8 cellular contexts compared by ENCODE assay signal in the genomic region with DNA sequence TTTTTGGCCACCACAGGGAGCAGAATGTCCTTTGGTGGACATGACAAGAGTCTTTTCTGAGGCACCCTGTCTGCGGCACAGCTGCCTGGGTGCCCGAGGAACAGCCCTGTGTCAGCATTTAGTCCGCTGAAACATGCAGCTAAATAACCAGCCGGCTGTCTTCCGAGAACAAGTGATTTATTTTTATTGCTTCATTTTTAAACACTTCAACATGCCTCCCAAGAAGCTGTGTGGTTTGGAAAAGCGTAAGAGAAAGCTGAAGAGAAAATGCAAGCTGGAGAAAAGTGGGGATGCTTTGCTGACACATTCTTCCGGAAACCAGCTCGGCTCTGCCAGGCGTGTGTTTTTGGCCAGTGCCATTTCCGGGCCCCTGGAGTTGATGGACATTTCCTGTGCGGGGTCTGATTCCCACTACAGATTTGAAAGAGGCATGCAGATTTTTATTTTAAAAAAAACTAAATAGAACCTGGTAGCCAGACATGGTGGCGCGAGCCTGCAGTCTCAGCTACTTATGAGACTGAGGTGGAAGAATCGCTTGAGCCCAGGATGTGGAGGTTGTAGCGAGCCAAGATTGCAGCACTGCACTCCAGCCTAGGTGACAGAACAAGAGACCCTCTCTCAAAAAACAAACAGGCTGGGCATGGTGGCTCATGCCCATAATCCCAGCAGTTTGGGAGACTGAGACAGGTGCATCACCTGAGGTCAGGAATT.
A peak's percentile ranks its signal among the peaks of the same experiment; 100 is the strongest.
DNase-seq lines count a peak whose midpoint lies in the region; ATAC-seq, FAIRE-seq and TF ChIP-seq lines count a peak whose summit lies in the region.

No MANE protein-coding gene starts in this region.

- peak overlapping the region; percentile 81 to 84 for H3K4me3 Mint-ChIP-seq in stimulated activated naive CD8-positive, alpha-beta T cell treated with anti-CD3 and anti-CD28 coated beads, Interleukin-15, amount 100 ng/mL, for 72 hours
- no peak overlapping the region for H3K4me3 Mint-ChIP-seq in WTC11

- H3K9me3 Mint-ChIP-seq in stimulated activated naive CD8-positive, alpha-beta T cell treated with anti-CD3 and anti-CD28 coated beads, Interleukin-15, amount 100 ng/mL, for 72 hours, result peaks cover 4 to 15% of the 10 kb centered on the region in 2 donors
- 0 out of 2 replicates have a peak, but pooled peaks cover 3% of the 10 kb centered on the region for H3K9me3 Mint-ChIP-seq in WTC11

- peaks cover 7% of the 10 kb centered on the region for H3K27me3 Mint-ChIP-seq in stimulated activated naive CD8-positive, alpha-beta T cell treated with anti-CD3 and anti-CD28 coated beads, Interleukin-15, amount 100 ng/mL, for 72 hours
- no peaks in the 10 kb centered on the region for H3K27me3 Mint-ChIP-seq in WTC11 (ENCODE audit: low read depth)

- FAIRE-seq in kidney (lab: Jason Lieb, UNC), result no peak

- intact Hi-C loops in kidney (cut with DNase I), result no loop called here

- peaks cover 35% of the 10 kb centered on the region for H3K4me1 Mint-ChIP-seq in stimulated activated naive CD8-positive, alpha-beta T cell treated with anti-CD3 and anti-CD28 coated beads, Interleukin-15, amount 100 ng/mL, for 72 hours
- H3K4me1 Mint-ChIP-seq in WTC11, result peaks cover 12% of the 10 kb centered on the region

- peak overlapping the region; percentile 79 for H3K9ac ChIP-seq in adipocyte (ENCODE audit: low read length)
- H3K9ac ChIP-seq in kidney (ENCODE audit: low read length in 2 of 2), result no peak overlapping the region

- CTCF ChIA-PET in HEK293T (lab: Yijun Ruan, JAX) (interaction anchor here (0.6 kb wide), 1 partner anchor 58 kb away, joined by 4 read pairs; no protein-coding TSS in a partner anchor), WTC11 (lab: Charles Lee) (interaction anchor here (1.2 to 3.3 kb wide), 2 partner anchors 21 to 179 kb away, joined by 3 to 17 read pairs; no protein-coding TSS in a partner anchor)

- peak overlapping the region; percentile 85 to 94 for H3K27ac Mint-ChIP-seq in stimulated activated naive CD8-positive, alpha-beta T cell treated with anti-CD3 and anti-CD28 coated beads, Interleukin-15, amount 100 ng/mL, for 72 hours
- no peak overlapping the region for H3K27ac Mint-ChIP-seq in WTC11

- H3K4me3 ChIP-seq in adipocyte (ENCODE audit: low read length), result peak overlapping the region; percentile 78
- peak overlapping the region; percentile 1 to 38 for H3K4me3 ChIP-seq in kidney (ENCODE audit: low read length in 2 of 2)

- POLR2A ChIA-PET in HEK293T (lab: Yijun Ruan, JAX) (no interaction called here), WTC11 (lab: Charles Lee) (interaction anchor here (1.0 kb wide), 1 partner anchor 20 kb away, joined by 3 read pairs; no protein-coding TSS in a partner anchor)

- DNase-seq in A172 (ENCODE audit: low spot score), result peak; percentile 95
- no peak for DNase-seq in HEK293T (ENCODE audit: extremely low spot score)
- peak; percentile 52 for DNase-seq in adipocyte (ENCODE audit: low read depth)
- peak; percentile 80 for DNase-seq in kidney
- peak; percentile 26 to 44 for DNase-seq in stimulated activated naive CD8-positive, alpha-beta T cell treated with anti-CD3 and anti-CD28 coated beads, Interleukin-15, amount 100 ng/mL, for 72 hours
- no peak for DNase-seq in WTC11 (ENCODE audit: low spot score)
- DNase-seq in NCI-H2196 (lab: John Stamatoyannopoulos, UW; ENCODE audit: unreplicated experiment), result no peak
- no peak for DNase-seq in iPS-NIHi11 (ENCODE audit: low spot score)

- TF ChIP-seq CTCF in kidney (IDR thresholded peaks at IDR 0.05; ENCODE audit: borderline replicate concordance, extremely low read depth, insufficient read depth) (no peak), WTC11 (IDR thresholded peaks at IDR 0.05) (no peak)

- no peaks in the 10 kb centered on the region for H3K27me3 ChIP-seq in adipocyte (replicated peaks; ENCODE audit: control insufficient read depth, insufficient read depth, low read length)

- H3K36me3 ChIP-seq in adipocyte (ENCODE audit: control insufficient read depth, insufficient read depth, low read length, severe bottlenecking) (no peaks in the 10 kb centered on the region), kidney (ENCODE audit: control insufficient read depth in 1 of 2, insufficient read depth in 2 of 2, low read length in 2 of 2) (no peaks in the 10 kb centered on the region)

- ATAC-seq in stimulated activated naive CD8-positive, alpha-beta T cell treated with anti-CD3 and anti-CD28 coated beads, Interleukin-15, amount 100 ng/mL, for 72 hours, result peak; percentile 64
- ATAC-seq in WTC11, result no peak

- H3K4me1 ChIP-seq in adipocyte (ENCODE audit: control insufficient read depth, insufficient read depth, low read length) (peaks cover 10% of the 10 kb centered on the region), kidney (ENCODE audit: control insufficient read depth in 1 of 2, insufficient read depth in 1 of 2, low read depth in 1 of 2, low read length in 2 of 2) (peaks cover 0 to 5% of the 10 kb centered on the region in 2 donors)

- no peaks in the 10 kb centered on the region for H3K36me3 Mint-ChIP-seq in WTC11

- peak overlapping the region in 1 of 2 donors; percentile 47 for H3K27ac ChIP-seq in kidney (ENCODE audit: low read depth in 2 of 2, low read length in 2 of 2)

- H3K9me3 ChIP-seq in adipocyte (ENCODE audit: control insufficient read depth, low read length) (no peaks in the 10 kb centered on the region), kidney (ENCODE audit: control insufficient read depth in 1 of 2, low read length in 2 of 2) (no peaks in the 10 kb centered on the region)

TF ChIP-seq in HEK293T, 16 proteins besides CTCF, POLR2A, EP300 and RAD21:
- TF ChIP-seq, protein P1, sequence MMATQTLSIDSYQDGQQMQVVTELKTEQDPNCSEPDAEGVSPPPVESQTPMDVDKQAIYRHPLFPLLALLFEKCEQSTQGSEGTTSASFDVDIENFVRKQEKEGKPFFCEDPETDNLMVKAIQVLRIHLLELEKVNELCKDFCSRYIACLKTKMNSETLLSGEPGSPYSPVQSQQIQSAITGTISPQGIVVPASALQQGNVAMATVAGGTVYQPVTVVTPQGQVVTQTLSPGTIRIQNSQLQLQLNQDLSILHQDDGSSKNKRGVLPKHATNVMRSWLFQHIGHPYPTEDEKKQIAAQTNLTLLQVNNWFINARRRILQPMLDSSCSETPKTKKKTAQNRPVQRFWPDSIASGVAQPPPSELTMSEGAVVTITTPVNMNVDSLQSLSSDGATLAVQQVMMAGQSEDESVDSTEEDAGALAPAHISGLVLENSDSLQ (IDR thresholded peaks at IDR 0.05), result 0 out of 2 replicates have a peak, but pooled peaks have one; percentile 55
- TF ChIP-seq NFRKB (IDR thresholded peaks at IDR 0.05), result no peak
TF ChIP-seq in HEK293T: peak in this region for 1.

TF ChIP-seq in WTC11, 78 proteins besides CTCF, POLR2A, EP300 and RAD21 (continues in another document):
- TF ChIP-seq CREM (CRISPR knock-in tag; IDR thresholded peaks at IDR 0.05) (no peak), EMX1 (CRISPR knock-in tag; IDR thresholded peaks at IDR 0.05) (no peak)
- TF ChIP-seq, protein P2, sequence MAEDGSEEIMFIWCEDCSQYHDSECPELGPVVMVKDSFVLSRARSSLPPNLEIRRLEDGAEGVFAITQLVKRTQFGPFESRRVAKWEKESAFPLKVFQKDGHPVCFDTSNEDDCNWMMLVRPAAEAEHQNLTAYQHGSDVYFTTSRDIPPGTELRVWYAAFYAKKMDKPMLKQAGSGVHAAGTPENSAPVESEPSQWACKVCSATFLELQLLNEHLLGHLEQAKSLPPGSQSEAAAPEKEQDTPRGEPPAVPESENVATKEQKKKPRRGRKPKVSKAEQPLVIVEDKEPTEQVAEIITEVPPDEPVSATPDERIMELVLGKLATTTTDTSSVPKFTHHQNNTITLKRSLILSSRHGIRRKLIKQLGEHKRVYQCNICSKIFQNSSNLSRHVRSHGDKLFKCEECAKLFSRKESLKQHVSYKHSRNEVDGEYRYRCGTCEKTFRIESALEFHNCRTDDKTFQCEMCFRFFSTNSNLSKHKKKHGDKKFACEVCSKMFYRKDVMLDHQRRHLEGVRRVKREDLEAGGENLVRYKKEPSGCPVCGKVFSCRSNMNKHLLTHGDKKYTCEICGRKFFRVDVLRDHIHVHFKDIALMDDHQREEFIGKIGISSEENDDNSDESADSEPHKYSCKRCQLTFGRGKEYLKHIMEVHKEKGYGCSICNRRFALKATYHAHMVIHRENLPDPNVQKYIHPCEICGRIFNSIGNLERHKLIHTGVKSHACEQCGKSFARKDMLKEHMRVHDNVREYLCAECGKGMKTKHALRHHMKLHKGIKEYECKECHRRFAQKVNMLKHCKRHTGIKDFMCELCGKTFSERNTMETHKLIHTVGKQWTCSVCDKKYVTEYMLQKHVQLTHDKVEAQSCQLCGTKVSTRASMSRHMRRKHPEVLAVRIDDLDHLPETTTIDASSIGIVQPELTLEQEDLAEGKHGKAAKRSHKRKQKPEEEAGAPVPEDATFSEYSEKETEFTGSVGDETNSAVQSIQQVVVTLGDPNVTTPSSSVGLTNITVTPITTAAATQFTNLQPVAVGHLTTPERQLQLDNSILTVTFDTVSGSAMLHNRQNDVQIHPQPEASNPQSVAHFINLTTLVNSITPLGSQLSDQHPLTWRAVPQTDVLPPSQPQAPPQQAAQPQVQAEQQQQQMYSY (CRISPR knock-in tag; IDR thresholded peaks at IDR 0.05), result no peak
- TF ChIP-seq, protein P3, sequence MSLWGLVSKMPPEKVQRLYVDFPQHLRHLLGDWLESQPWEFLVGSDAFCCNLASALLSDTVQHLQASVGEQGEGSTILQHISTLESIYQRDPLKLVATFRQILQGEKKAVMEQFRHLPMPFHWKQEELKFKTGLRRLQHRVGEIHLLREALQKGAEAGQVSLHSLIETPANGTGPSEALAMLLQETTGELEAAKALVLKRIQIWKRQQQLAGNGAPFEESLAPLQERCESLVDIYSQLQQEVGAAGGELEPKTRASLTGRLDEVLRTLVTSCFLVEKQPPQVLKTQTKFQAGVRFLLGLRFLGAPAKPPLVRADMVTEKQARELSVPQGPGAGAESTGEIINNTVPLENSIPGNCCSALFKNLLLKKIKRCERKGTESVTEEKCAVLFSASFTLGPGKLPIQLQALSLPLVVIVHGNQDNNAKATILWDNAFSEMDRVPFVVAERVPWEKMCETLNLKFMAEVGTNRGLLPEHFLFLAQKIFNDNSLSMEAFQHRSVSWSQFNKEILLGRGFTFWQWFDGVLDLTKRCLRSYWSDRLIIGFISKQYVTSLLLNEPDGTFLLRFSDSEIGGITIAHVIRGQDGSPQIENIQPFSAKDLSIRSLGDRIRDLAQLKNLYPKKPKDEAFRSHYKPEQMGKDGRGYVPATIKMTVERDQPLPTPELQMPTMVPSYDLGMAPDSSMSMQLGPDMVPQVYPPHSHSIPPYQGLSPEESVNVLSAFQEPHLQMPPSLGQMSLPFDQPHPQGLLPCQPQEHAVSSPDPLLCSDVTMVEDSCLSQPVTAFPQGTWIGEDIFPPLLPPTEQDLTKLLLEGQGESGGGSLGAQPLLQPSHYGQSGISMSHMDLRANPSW (CRISPR knock-in tag; conservative IDR thresholded peaks at IDR 0.05; ENCODE audit: low read depth), result no peak
- TF ChIP-seq, protein P4, sequence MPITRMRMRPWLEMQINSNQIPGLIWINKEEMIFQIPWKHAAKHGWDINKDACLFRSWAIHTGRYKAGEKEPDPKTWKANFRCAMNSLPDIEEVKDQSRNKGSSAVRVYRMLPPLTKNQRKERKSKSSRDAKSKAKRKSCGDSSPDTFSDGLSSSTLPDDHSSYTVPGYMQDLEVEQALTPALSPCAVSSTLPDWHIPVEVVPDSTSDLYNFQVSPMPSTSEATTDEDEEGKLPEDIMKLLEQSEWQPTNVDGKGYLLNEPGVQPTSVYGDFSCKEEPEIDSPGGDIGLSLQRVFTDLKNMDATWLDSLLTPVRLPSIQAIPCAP (CRISPR knock-in tag; IDR thresholded peaks at IDR 0.05), result no peak

Comparison
In these comparisons a context has a peak if more than half of its experiments do, and no peak if none do; other contexts are left out.
1. DNase-seq: peak in A172 (single experiment), adipocyte (single experiment), kidney (single experiment) and stimulated activated naive CD8-positive, alpha-beta T cell treated with anti-CD3 and anti-CD28 coated beads, Interleukin-15, amount 100 ng/mL, for 72 hours (2 of 2); none in HEK293T (single experiment), WTC11 (single experiment), NCI-H2196 (single experiment) and iPS-NIHi11 (single experiment).